In genomic region chr18:14449995-14450653, GRCh38 we compare ENCODE assay signal across 8 cellular contexts.
A peak's percentile ranks its signal among the peaks of the same experiment; 100 is the strongest.
DNase-seq lines count a peak whose midpoint lies in the region; ATAC-seq and TF ChIP-seq lines count a peak whose summit lies in the region.
"Not testable (repeated sequence)": the region's sequence is repeated elsewhere in the genome, so short reads cannot be mapped to it uniquely, and the experiment has no call there.

No MANE protein-coding gene starts in this region.

- H3K27ac Mint-ChIP-seq in activated T-cell treated with anti-CD3 and anti-CD28 coated beads, Interleukin-2, amount 50 U/mL, for 24 hours; MCF 10A (ENCODE audit: low read depth, unreplicated experiment); naive thymus-derived CD4-positive, alpha-beta T cell: not testable (repeated sequence)

- not testable (repeated sequence) for TF ChIP-seq RAD21 in HCT116 (IDR thresholded peaks at IDR 0.05; ENCODE audit: low read depth)

- H3K27me3 ChIP-seq in HCT116 (ENCODE audit: insufficient read depth, low read length); heart left ventricle; naive thymus-derived CD4-positive, alpha-beta T cell (ENCODE audit: control insufficient read depth in 2 of 2, insufficient read depth in 2 of 2, low read length in 2 of 2); upper lobe of left lung: not testable (repeated sequence)

- ATAC-seq in HCT116 (peak; percentile 80), heart left ventricle (peak in 2 of 4 donors; percentile 81 to 86)
- ATAC-seq in naive thymus-derived CD4-positive, alpha-beta T cell, result peak; percentile 80
- ATAC-seq in upper lobe of left lung (ENCODE audit: low FRiP score in 2 of 2), result not testable (repeated sequence)

- not testable (repeated sequence) for H3K9ac ChIP-seq in HCT116 (ENCODE audit: low read length)

- not testable (repeated sequence) for H3K27me3 Mint-ChIP-seq in activated T-cell treated with anti-CD3 and anti-CD28 coated beads, Interleukin-2, amount 50 U/mL, for 24 hours; MCF 10A (ENCODE audit: insufficient read depth, unreplicated experiment)
- H3K27me3 Mint-ChIP-seq in naive thymus-derived CD4-positive, alpha-beta T cell, result peaks cover 0 to 13% (median 0%) of the 10 kb centered on the region in 5 donors

- not testable (repeated sequence) for H3K9me3 Mint-ChIP-seq in activated T-cell treated with anti-CD3 and anti-CD28 coated beads, Interleukin-2, amount 50 U/mL, for 24 hours; MCF 10A (ENCODE audit: unreplicated experiment); naive thymus-derived CD4-positive, alpha-beta T cell

- intact Hi-C loops in HCT116 (cut with micrococcal nuclease); MCF 10A (cut with micrococcal nuclease); heart left ventricle (cut with DNase I); naive thymus-derived CD4-positive, alpha-beta T cell (cut with micrococcal nuclease): not testable (repeated sequence)

- DNase-seq in HCT116 (ENCODE audit: low read depth, low spot score); MCF 10A (ENCODE audit: unreplicated experiment): not testable (repeated sequence)
- DNase-seq in T-helper 9 cell, result peak; percentile 15
- peak; percentile 68 for DNase-seq in activated T-cell treated with anti-CD3 and anti-CD28 coated beads, Interleukin-2, amount 50 U/mL, for 24 hours
- peak in 1 of 5 donors; percentile 43 for DNase-seq in heart left ventricle
- DNase-seq in naive thymus-derived CD4-positive, alpha-beta T cell, result peak in 7 of 9 donors; percentile 30 to 54 (median 35)
- DNase-seq in stimulated activated CD4-positive, alpha-beta T cell treated with anti-CD3 and anti-CD28 coated beads, Interleukin-15, amount 100 ng/mL, for 24 hours, result peak; percentile 52
- peak; percentile 25 to 89 for DNase-seq in upper lobe of left lung

- BruUV-seq in HCT116 (replicated peaks; lab: Mats Ljungman, UMichigan); MCF 10A (replicated peaks; lab: Mats Ljungman, UMichigan): not testable (repeated sequence)

- RAD21 ChIA-PET in HCT116 (lab: Charles Lee; ENCODE audit: low non-redundant PET in 1 of 2, low total read pairs in 2 of 2, uncharacterized antibody in 2 of 2, unreplicated experiment in 2 of 2), result not testable (repeated sequence)

- not testable (repeated sequence) for H3K9me2 ChIP-seq in HCT116 (ENCODE audit: insufficient read depth)

- not testable (repeated sequence) for TF ChIP-seq EP300 in upper lobe of left lung (IDR thresholded peaks at IDR 0.05)

- not testable (repeated sequence) for H3K27ac ChIP-seq in HCT116 (ENCODE audit: low read depth, low read length); naive thymus-derived CD4-positive, alpha-beta T cell (ENCODE audit: low read depth, low read length)
- peak overlapping the region in 7 of 12 donors; percentile 30 to 83 (median 54) for H3K27ac ChIP-seq in heart left ventricle
- peak overlapping the region in 2 of 4 donors; percentile 64 to 75 for H3K27ac ChIP-seq in upper lobe of left lung

- H2AFZ ChIP-seq in HCT116 (ENCODE audit: low read depth, low read length, poor library complexity, severe bottlenecking), result not testable (repeated sequence)

- POLR2A ChIA-PET in HCT116 (lab: Charles Lee); MCF 10A (lab: Yijun Ruan, JAX); naive thymus-derived CD4-positive, alpha-beta T cell (lab: Charles Lee): not testable (repeated sequence)

- H4K20me1 ChIP-seq in HCT116 (ENCODE audit: insufficient read depth), result not testable (repeated sequence)

- H3K36me3 ChIP-seq in HCT116 (ENCODE audit: control insufficient read depth in 1 of 2, insufficient read depth in 2 of 2, low read length in 2 of 2); heart left ventricle; naive thymus-derived CD4-positive, alpha-beta T cell (ENCODE audit: control insufficient read depth in 2 of 3, insufficient read depth in 3 of 3, low read length in 3 of 3); upper lobe of left lung: not testable (repeated sequence)

- not testable (repeated sequence) for H3K36me3 Mint-ChIP-seq in activated T-cell treated with anti-CD3 and anti-CD28 coated beads, Interleukin-2, amount 50 U/mL, for 24 hours (ENCODE audit: low read depth); MCF 10A (ENCODE audit: insufficient read depth, unreplicated experiment); naive thymus-derived CD4-positive, alpha-beta T cell

- peak overlapping the region in 1 of 2 experiments; percentile 11; a peak in 1 of 4 replicates for H3K4me3 ChIP-seq in HCT116 (replicated peaks in 1 of 2; ENCODE audit: low read depth in 1 of 2, low read length in 2 of 2)
- H3K4me3 ChIP-seq in heart left ventricle, result peak overlapping the region; percentile 10 to 62 (median 46)
- H3K4me3 ChIP-seq in naive thymus-derived CD4-positive, alpha-beta T cell (ENCODE audit: low read length), result not testable (repeated sequence)
- H3K4me3 ChIP-seq in upper lobe of left lung, result peak overlapping the region in 3 of 4 donors; percentile 45 to 52 (median 52)

- H3K9me3 ChIP-seq in HCT116 (ENCODE audit: control insufficient read depth in 1 of 2, insufficient read depth in 1 of 2, low read depth in 1 of 2, low read length in 2 of 2); heart left ventricle; naive thymus-derived CD4-positive, alpha-beta T cell (ENCODE audit: control insufficient read depth in 2 of 3, low read length in 3 of 3); upper lobe of left lung: not testable (repeated sequence)

- not testable (repeated sequence) for H3K79me2 ChIP-seq in HCT116 (ENCODE audit: insufficient read depth, low read length)

- TF ChIP-seq POLR2A in HCT116 (IDR thresholded peaks at IDR 0.05; ENCODE audit: borderline replicate concordance, extremely low read depth, insufficient read depth, insufficient read length); heart left ventricle (IDR thresholded peaks at IDR 0.05): not testable (repeated sequence)
- peak in 1 of 4 donors; percentile 18 for TF ChIP-seq POLR2A in upper lobe of left lung (IDR thresholded peaks at IDR 0.05)

- TF ChIP-seq CTCF in HCT116 (IDR thresholded peaks at IDR 0.05 in 2 of 3, conservative IDR thresholded peaks at IDR 0.05 in 1 of 3; ENCODE audit: borderline replicate concordance in 1 of 3, insufficient read depth in 1 of 3, low read depth in 2 of 3, low read length in 2 of 3), result not testable (repeated sequence)
- TF ChIP-seq CTCF in MCF 10A (IDR thresholded peaks at IDR 0.05; ENCODE audit: unreplicated experiment), result peak; percentile 17
- peak in 2 of 12 donors; percentile 9 to 27 for TF ChIP-seq CTCF in heart left ventricle (IDR thresholded peaks at IDR 0.05)
- TF ChIP-seq CTCF in upper lobe of left lung (IDR thresholded peaks at IDR 0.05), result peak in 3 of 6 experiments; percentile 13 to 59 (median 37)

- H3K4me2 ChIP-seq in HCT116 (ENCODE audit: low read length), result 0 out of 2 replicates have a peak overlapping the region, but pooled peaks have one; percentile 9

- 7 to 10% methylated on average over 51 to 63 of the region's 63 CpGs; no CpG with 5 or more reads in 2 of the 4 donors for WGBS in heart left ventricle, 4 donors
- no CpG with 5 or more reads among the region's 63 CpGs for WGBS in upper lobe of left lung, 2 donors

- H3K4me3 Mint-ChIP-seq in activated T-cell treated with anti-CD3 and anti-CD28 coated beads, Interleukin-2, amount 50 U/mL, for 24 hours, result not testable (repeated sequence)
- H3K4me3 Mint-ChIP-seq in MCF 10A (ENCODE audit: unreplicated experiment), result peak overlapping the region; percentile 61
- H3K4me3 Mint-ChIP-seq in naive thymus-derived CD4-positive, alpha-beta T cell, result peak overlapping the region in 1 of 10 donors; percentile 76

- H3K4me1 Mint-ChIP-seq in activated T-cell treated with anti-CD3 and anti-CD28 coated beads, Interleukin-2, amount 50 U/mL, for 24 hours (ENCODE audit: low read depth); naive thymus-derived CD4-positive, alpha-beta T cell: not testable (repeated sequence)
- H3K4me1 Mint-ChIP-seq in MCF 10A (ENCODE audit: insufficient read depth, unreplicated experiment), result peaks cover 12% of the 10 kb centered on the region

- CTCF ChIA-PET in HCT116 (lab: Charles Lee); MCF 10A (lab: Yijun Ruan, JAX); naive thymus-derived CD4-positive, alpha-beta T cell (lab: Charles Lee): not testable (repeated sequence)

- not testable (repeated sequence) for H3K4me1 ChIP-seq in HCT116 (ENCODE audit: control insufficient read depth in 1 of 2, insufficient read depth in 2 of 2, low read length in 2 of 2); heart left ventricle; naive thymus-derived CD4-positive, alpha-beta T cell (ENCODE audit: control insufficient read depth in 2 of 2, insufficient read depth in 2 of 2, low read length in 2 of 2)
- peaks cover 0 to 10% (median 0%) of the 10 kb centered on the region in 4 donors for H3K4me1 ChIP-seq in upper lobe of left lung
